17 cellular contexts compared by ENCODE assay signal in the genomic region with DNA sequence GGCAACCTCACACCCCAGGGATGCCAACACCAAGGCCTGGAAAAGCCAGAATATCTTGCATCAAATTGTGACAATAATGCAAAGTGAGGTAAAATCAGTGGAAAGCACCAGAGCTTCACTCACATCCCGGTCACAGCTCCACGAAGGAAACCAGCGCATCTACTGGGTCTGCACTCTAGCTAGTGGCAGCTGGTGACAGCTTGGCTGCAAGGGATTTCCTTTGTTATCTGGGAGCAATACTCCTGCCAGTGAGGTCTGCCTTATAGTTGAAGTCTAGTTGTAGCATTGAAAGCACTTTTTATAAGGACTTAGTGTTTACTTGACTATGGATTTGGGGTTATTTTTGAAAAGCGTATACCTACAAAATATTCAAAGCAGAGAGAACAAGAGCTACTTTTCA. TPM values are rescaled to one million over a fixed set of nuclear protein-coding genes. Genes with fewer than 3 reads are reported as not detected.
"Had no signal": no experiment of that assay in that cellular context is flagged by ENCODE, and none has a peak within 500 bp of the region (broad histone marks: within the 10 kb centered on the region; RNA-seq: fewer than 3 reads in every experiment).

No MANE protein-coding gene starts in this region.

- DNase-seq: effector CD4-positive, alpha-beta T cell; foreskin melanocyte; hypothalamus; naive thymus-derived CD4-positive, alpha-beta T cell; nephron progenitor cell; sigmoid colon; stimulated activated CD4-positive, alpha-beta T cell treated with anti-CD3 and anti-CD28 coated beads, Interleukin-2, amount 100 ng/mL, for 24 hours; stimulated activated CD4-positive, alpha-beta T cell treated with anti-CD3 and anti-CD28 coated beads, Interleukin-4, amount 100 ng/mL, for 4 hours; stimulated activated naive CD4-positive, alpha-beta T cell treated with Interleukin-2 at 50 U/mL for 16 hours; thyroid gland had no signal

- H3K9me3 ChIP-seq: prostate gland, suprapubic skin, thyroid gland had no signal

- H3K27ac ChIP-seq: coronary artery, parathyroid adenoma, prostate gland, sigmoid colon, skin epidermis, suprapubic skin, thyroid gland had no signal

- H3K4me1 ChIP-seq: parathyroid adenoma, prostate gland, suprapubic skin, thyroid gland had no signal

- H3K4me3 ChIP-seq: coronary artery, prostate gland, sigmoid colon, skin epidermis, suprapubic skin, thyroid gland had no signal

- ATAC-seq: naive thymus-derived CD4-positive, alpha-beta T cell had no signal

- H3K36me3 ChIP-seq: prostate gland, sigmoid colon, suprapubic skin, thyroid gland had no signal

- H3K27me3 ChIP-seq: sigmoid colon, suprapubic skin, thyroid gland had no signal

RNA-seq across cellular contexts. Expression of a gene that starts 26.0 kb away (rescaled TPM):
- total RNA-seq: chondrocyte, renal cortical epithelial cell had no signal
